In genomic region chr4:64192731-64193412, GRCh38 we compare ENCODE assay signal across 24 cellular contexts.
DNase-seq lines count a peak whose midpoint lies in the region; ATAC-seq, FAIRE-seq and TF ChIP-seq lines count a peak whose summit lies in the region.
"Had no signal": no experiment of that assay in that cellular context is flagged by ENCODE, and none has a peak within 500 bp of the region (broad histone marks: within the 10 kb centered on the region; RNA-seq: fewer than 3 reads in every experiment).

No MANE protein-coding gene starts in this region.

- H2BK12ac ChIP-seq in neuronal stem cell (ENCODE audit: low read length), result no peak overlapping the region

- DNase-seq in WTC11 (ENCODE audit: low spot score) (no peak), neuronal stem cell (ENCODE audit: low spot score) (no peak), DMS153 (lab: John Stamatoyannopoulos, UW) (no peak), GM12891 (ENCODE audit: insufficient read length, low spot score) (no peak)
- DNase-seq: C1 segment of cervical spinal cord; Caco-2; CD4-positive, alpha-beta memory T cell; DMS79; EL; GDM1; MG63; NCI-H1105 treated with DMSO at 0.1 percent for 48 hours; NCI-H146; NCI-H1930; NCI-H2107; NCI-H446 treated with DMSO at 0.1 percent for 48 hours; NCI-H526; Peyer's patch; SK-N-SH had no signal

- H2BK15ac ChIP-seq in neuronal stem cell (ENCODE audit: low read length), result no peak overlapping the region

- H3K4me1 ChIP-seq in Loucy (ENCODE audit: insufficient read depth, low read length, poor library complexity, severe bottlenecking) (peaks cover 21% of the 10 kb centered on the region), neuronal stem cell (ENCODE audit: control insufficient read depth in 2 of 2, insufficient read depth in 1 of 2, low read depth in 1 of 2, low read length in 2 of 2) (no peaks in the 10 kb centered on the region)
- H3K4me1 ChIP-seq: Caco-2, Peyer's patch had no signal

- WGBS in neuronal stem cell (ENCODE audit: extremely low coverage in 2 of 2, insufficient read length in 2 of 2, insufficient replicate concordance in 1 of 2), 2 donors, result no CpG with 5 or more reads among the region's 3 CpGs

- H3K79me2 ChIP-seq in Loucy (ENCODE audit: insufficient read depth, low read length), result no peaks in the 10 kb centered on the region

- peak; percentile 9; the same call in 1 of the 2 replicates for TF ChIP-seq CTCF in LNCAP (IDR thresholded peaks at IDR 0.05)
- no peak for TF ChIP-seq CTCF in Loucy (conservative IDR thresholded peaks at IDR 0.05; ENCODE audit: low read length)
- no peak for TF ChIP-seq CTCF in WTC11 (IDR thresholded peaks at IDR 0.05)

- no peak overlapping the region for H2BK120ac ChIP-seq in neuronal stem cell (ENCODE audit: low read depth, low read length)

- H3K79me1 ChIP-seq in neuronal stem cell (ENCODE audit: low read depth, low read length), result no peaks in the 10 kb centered on the region

- ATAC-seq in WTC11, result peak; percentile 67
- no peak for ATAC-seq in HG02610 (IDR thresholded peaks at IDR 0.05; ENCODE audit: unreplicated experiment)
- ATAC-seq: GM12878, HCT116 had no signal

- H3K9me3 ChIP-seq in Loucy (ENCODE audit: insufficient read depth, low read depth, low read length) (no peaks in the 10 kb centered on the region), neuronal stem cell (replicated peaks in 1 of 2; ENCODE audit: control insufficient read depth in 2 of 2, insufficient read depth in 1 of 2, low read depth in 1 of 2, low read length in 2 of 2) (no peaks in the 10 kb centered on the region)
- H3K9me3 ChIP-seq: Caco-2, MG63, Peyer's patch, SK-N-SH had no signal

- no peak overlapping the region for H3K14ac ChIP-seq in neuronal stem cell (ENCODE audit: low read length)

- no peaks in the 10 kb centered on the region for H3K9me2 ChIP-seq in Loucy (replicated peaks; ENCODE audit: low read depth, low read length)
- H3K9me2 ChIP-seq: SK-N-SH had no signal

- H3K27me3 Mint-ChIP-seq in WTC11 (ENCODE audit: low read depth), result no peaks in the 10 kb centered on the region
- H3K27me3 Mint-ChIP-seq: CD4-positive, alpha-beta memory T cell had no signal

- H3K4me3 Mint-ChIP-seq in WTC11, result no peak overlapping the region
- H3K4me3 Mint-ChIP-seq: CD4-positive, alpha-beta memory T cell had no signal

- POLR2A ChIA-PET in WTC11 (lab: Charles Lee), result no interaction called here

- no peak overlapping the region for H3K27ac ChIP-seq in neuronal stem cell (replicated peaks; ENCODE audit: low read length)
- H3K27ac ChIP-seq: Peyer's patch had no signal

- H2AK5ac ChIP-seq in neuronal stem cell (ENCODE audit: low read depth, low read length), result no peak overlapping the region

- H3K23ac ChIP-seq in neuronal stem cell (ENCODE audit: low read depth, low read length, poor library complexity), result no peak overlapping the region

- H3K9ac ChIP-seq in Loucy (ENCODE audit: low read depth, low read length, poor library complexity, severe bottlenecking) (no peak overlapping the region), neuronal stem cell (ENCODE audit: low read depth, low read length, poor library complexity) (no peak overlapping the region)
- H3K9ac ChIP-seq: SK-N-SH had no signal

- H3K18ac ChIP-seq in neuronal stem cell (ENCODE audit: low read length), result no peak overlapping the region

- no peak overlapping the region for H4K91ac ChIP-seq in neuronal stem cell (ENCODE audit: low read depth, low read length, poor library complexity)

- H3K4me2 ChIP-seq in Loucy (ENCODE audit: low read depth, low read length, poor library complexity, severe bottlenecking) (no peak overlapping the region), neuronal stem cell (ENCODE audit: insufficient read depth, low read length, poor library complexity, severe bottlenecking) (no peak overlapping the region)
- H3K4me2 ChIP-seq: SK-N-SH had no signal

- H3K4me1 Mint-ChIP-seq in WTC11, result peaks cover 21% of the 10 kb centered on the region
- H3K4me1 Mint-ChIP-seq: CD4-positive, alpha-beta memory T cell had no signal

- H3K36me3 ChIP-seq in Loucy (ENCODE audit: insufficient read depth, low read length), result no peaks in the 10 kb centered on the region
- no peaks in the 10 kb centered on the region for H3K36me3 ChIP-seq in neuronal stem cell (replicated peaks in 1 of 2; ENCODE audit: control insufficient read depth in 2 of 2, insufficient read depth in 2 of 2, low read length in 2 of 2)
- H3K36me3 ChIP-seq: MG63, Peyer's patch had no signal

- H3K27me3 ChIP-seq in Loucy (ENCODE audit: insufficient read depth, low read length, poor library complexity, severe bottlenecking) (no peaks in the 10 kb centered on the region), neuronal stem cell (ENCODE audit: control insufficient read depth in 3 of 3, insufficient read depth in 3 of 3, low read depth in 1 of 3, low read length in 3 of 3) (no peaks in the 10 kb centered on the region)
- H3K27me3 ChIP-seq: MG63, Peyer's patch had no signal

- H3F3A ChIP-seq in Loucy (ENCODE audit: low read depth), result no peaks in the 10 kb centered on the region

- H3K4ac ChIP-seq in neuronal stem cell (ENCODE audit: low read length), result no peak overlapping the region

- H2BK5ac ChIP-seq in neuronal stem cell (ENCODE audit: low read length), result no peak overlapping the region

- H3K4me3 ChIP-seq in Loucy (ENCODE audit: low read length, poor library complexity, severe bottlenecking) (no peak overlapping the region), neuronal stem cell (ENCODE audit: low read length in 2 of 2) (no peak overlapping the region)
- H3K4me3 ChIP-seq: GM12878, MG63, Peyer's patch had no signal

- no peak overlapping the region for H4K8ac ChIP-seq in neuronal stem cell (ENCODE audit: low read depth, low read length)

- peaks cover 1% of the 10 kb centered on the region; the same call in 1 of the 2 replicates for H3K9me3 Mint-ChIP-seq in WTC11

- FAIRE-seq in GM12891 (lab: Jason Lieb, UNC), result no peak
- FAIRE-seq: GM12878 had no signal

- CTCF ChIA-PET in WTC11 (lab: Charles Lee), result interaction anchor here (1.6 kb wide), 1 partner anchor 18 kb away, joined by 5 read pairs; no protein-coding TSS in a partner anchor

- H2AFZ ChIP-seq in Loucy (ENCODE audit: low read length) (peak overlapping the region; percentile 77), neuronal stem cell (ENCODE audit: low read length) (peak overlapping the region; percentile 42)

- no peaks in the 10 kb centered on the region for H4K20me1 ChIP-seq in Loucy (ENCODE audit: insufficient read depth, low read length, poor library complexity, severe bottlenecking)

- no peak overlapping the region for H3K27ac Mint-ChIP-seq in WTC11
- H3K27ac Mint-ChIP-seq: CD4-positive, alpha-beta memory T cell had no signal

- TF ChIP-seq POLR2A in GM12891 (IDR thresholded peaks at IDR 0.05; ENCODE audit: low read depth, low read length), result no peak

- H3K36me3 Mint-ChIP-seq in WTC11, result no peaks in the 10 kb centered on the region
- H3K36me3 Mint-ChIP-seq: CD4-positive, alpha-beta memory T cell had no signal

TF ChIP-seq in WTC11, 78 proteins besides CTCF, POLR2A, EP300 and RAD21 (continues in another document):
- TF ChIP-seq ZNF138 (CRISPR knock-in tag; conservative IDR thresholded peaks at IDR 0.05) (no peak), NFATC4 (CRISPR knock-in tag; IDR thresholded peaks at IDR 0.05) (no peak), ZMAT4 (CRISPR knock-in tag; IDR thresholded peaks at IDR 0.05) (no peak), ERG (CRISPR knock-in tag; IDR thresholded peaks at IDR 0.05) (no peak)

TF ChIP-seq in GM12891, 5 proteins besides CTCF, POLR2A, EP300 and RAD21:
- TF ChIP-seq POLR2AphosphoS5 (IDR thresholded peaks at IDR 0.05; ENCODE audit: low read depth, low read length) (no peak), TAF1 (IDR thresholded peaks at IDR 0.05; ENCODE audit: low read depth, low read length) (no peak), POU2F2 (IDR thresholded peaks at IDR 0.05; ENCODE audit: low read depth, low read length) (no peak), SPI1 (IDR thresholded peaks at IDR 0.05; ENCODE audit: low read depth, low read length) (no peak)
